Comparison of ENCODE assay signal across 1 cellular context in the genomic region with DNA sequence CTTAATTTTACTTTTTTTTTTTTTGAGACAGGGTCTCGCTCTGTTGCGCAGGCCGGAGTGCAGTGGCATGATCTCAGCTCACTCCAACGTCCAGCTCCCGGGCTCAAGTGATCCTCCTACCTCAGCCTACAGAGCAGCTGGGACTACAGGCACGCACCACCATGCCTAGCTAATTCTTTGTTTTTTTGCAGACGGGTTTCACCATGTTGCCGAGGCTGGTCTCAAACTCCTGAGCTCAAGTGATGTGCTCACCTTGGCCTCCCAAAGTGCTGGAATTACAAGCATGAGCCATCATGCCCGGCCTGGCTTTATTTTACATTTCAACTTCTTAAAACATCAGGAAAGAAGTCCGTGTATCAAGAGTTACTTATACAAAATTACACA.
TF ChIP-seq lines count a peak whose summit lies in the region.

No MANE protein-coding gene starts in this region.

TF ChIP-seq in HCT116, 20 proteins besides CTCF, POLR2A, EP300 and RAD21 (continued from another document):
- TF ChIP-seq SIN3A (IDR thresholded peaks at IDR 0.05; ENCODE audit: low read depth) (no peak), ELF1 (IDR thresholded peaks at IDR 0.05; ENCODE audit: borderline replicate concordance, low read depth) (no peak), CBX3 (IDR thresholded peaks at IDR 0.05; ENCODE audit: low read depth) (no peak), ZFX (IDR thresholded peaks at IDR 0.05) (no peak), ZNF274 (IDR thresholded peaks at IDR 0.05; ENCODE audit: low read depth, low read length) (no peak), FOSL1 (IDR thresholded peaks at IDR 0.05; ENCODE audit: low read depth) (no peak), SP1 (IDR thresholded peaks at IDR 0.05; ENCODE audit: low read depth) (no peak)
- TF ChIP-seq, protein P1, sequence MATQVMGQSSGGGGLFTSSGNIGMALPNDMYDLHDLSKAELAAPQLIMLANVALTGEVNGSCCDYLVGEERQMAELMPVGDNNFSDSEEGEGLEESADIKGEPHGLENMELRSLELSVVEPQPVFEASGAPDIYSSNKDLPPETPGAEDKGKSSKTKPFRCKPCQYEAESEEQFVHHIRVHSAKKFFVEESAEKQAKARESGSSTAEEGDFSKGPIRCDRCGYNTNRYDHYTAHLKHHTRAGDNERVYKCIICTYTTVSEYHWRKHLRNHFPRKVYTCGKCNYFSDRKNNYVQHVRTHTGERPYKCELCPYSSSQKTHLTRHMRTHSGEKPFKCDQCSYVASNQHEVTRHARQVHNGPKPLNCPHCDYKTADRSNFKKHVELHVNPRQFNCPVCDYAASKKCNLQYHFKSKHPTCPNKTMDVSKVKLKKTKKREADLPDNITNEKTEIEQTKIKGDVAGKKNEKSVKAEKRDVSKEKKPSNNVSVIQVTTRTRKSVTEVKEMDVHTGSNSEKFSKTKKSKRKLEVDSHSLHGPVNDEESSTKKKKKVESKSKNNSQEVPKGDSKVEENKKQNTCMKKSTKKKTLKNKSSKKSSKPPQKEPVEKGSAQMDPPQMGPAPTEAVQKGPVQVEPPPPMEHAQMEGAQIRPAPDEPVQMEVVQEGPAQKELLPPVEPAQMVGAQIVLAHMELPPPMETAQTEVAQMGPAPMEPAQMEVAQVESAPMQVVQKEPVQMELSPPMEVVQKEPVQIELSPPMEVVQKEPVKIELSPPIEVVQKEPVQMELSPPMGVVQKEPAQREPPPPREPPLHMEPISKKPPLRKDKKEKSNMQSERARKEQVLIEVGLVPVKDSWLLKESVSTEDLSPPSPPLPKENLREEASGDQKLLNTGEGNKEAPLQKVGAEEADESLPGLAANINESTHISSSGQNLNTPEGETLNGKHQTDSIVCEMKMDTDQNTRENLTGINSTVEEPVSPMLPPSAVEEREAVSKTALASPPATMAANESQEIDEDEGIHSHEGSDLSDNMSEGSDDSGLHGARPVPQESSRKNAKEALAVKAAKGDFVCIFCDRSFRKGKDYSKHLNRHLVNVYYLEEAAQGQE (IDR thresholded peaks at IDR 0.05; ENCODE audit: low read depth) = no peak
